Comparison of ENCODE assay signal across 8 cellular contexts in genomic region chr14:21894003-21894897, GRCh38.
A peak's percentile ranks its signal among the peaks of the same experiment; 100 is the strongest.
DNase-seq lines count a peak whose midpoint lies in the region; TF ChIP-seq lines count a peak whose summit lies in the region.

No MANE protein-coding gene starts in this region.

- H3K36me3 ChIP-seq in BE2C, result no peaks in the 10 kb centered on the region
- no peaks in the 10 kb centered on the region for H3K36me3 ChIP-seq in Karpas-422 (ENCODE audit: insufficient read depth, low read length)
- no peaks in the 10 kb centered on the region for H3K36me3 ChIP-seq in stomach
- H3K36me3 ChIP-seq in esophagus squamous epithelium, result no peaks in the 10 kb centered on the region

- H3K79me2 ChIP-seq in Karpas-422 (ENCODE audit: low read length), result no peaks in the 10 kb centered on the region

- no peak overlapping the region for H3K4me2 ChIP-seq in Karpas-422 (ENCODE audit: low read depth, low read length, poor library complexity, severe bottlenecking)

- H3K9me3 ChIP-seq in BE2C (no peaks in the 10 kb centered on the region), Karpas-422 (ENCODE audit: low read length) (no peaks in the 10 kb centered on the region), stomach (no peaks in the 10 kb centered on the region), esophagus squamous epithelium (no peaks in the 10 kb centered on the region)

- H3K4me1 ChIP-seq in BE2C (no peaks in the 10 kb centered on the region), Karpas-422 (ENCODE audit: low read length) (no peaks in the 10 kb centered on the region), stomach (no peaks in the 10 kb centered on the region), esophagus squamous epithelium (no peaks in the 10 kb centered on the region)

- H3K27me3 ChIP-seq in BE2C (no peaks in the 10 kb centered on the region), Karpas-422 (ENCODE audit: low read length) (no peaks in the 10 kb centered on the region), stomach (no peaks in the 10 kb centered on the region), esophagus squamous epithelium (no peaks in the 10 kb centered on the region)

- TF ChIP-seq CTCF in BE2C (IDR thresholded peaks at IDR 0.05; ENCODE audit: low read depth, low read length) (peak; percentile 55), stomach (IDR thresholded peaks at IDR 0.05) (peak in 3 of 7 experiments; percentile 6 to 35 (median 7)), esophagus squamous epithelium (IDR thresholded peaks at IDR 0.05) (peak in 1 of 6 experiments; percentile 11)

- no peak overlapping the region for H2AFZ ChIP-seq in Karpas-422 (ENCODE audit: low read length)

- no peaks in the 10 kb centered on the region for H4K20me1 ChIP-seq in Karpas-422 (ENCODE audit: insufficient read depth, low read depth, low read length)

- H3K27ac ChIP-seq in Karpas-422 (ENCODE audit: low read length) (no peak overlapping the region), stomach (no peak overlapping the region), esophagus squamous epithelium (no peak overlapping the region)

- no peak overlapping the region for H3K9ac ChIP-seq in Karpas-422 (ENCODE audit: low read length)

- TF ChIP-seq EP300 in stomach (IDR thresholded peaks at IDR 0.05), result no peak

- H3K4me3 ChIP-seq in BE2C (ENCODE audit: low read depth, low read length) (no peak overlapping the region), Karpas-422 (ENCODE audit: low read length) (no peak overlapping the region), stomach (no peak overlapping the region), esophagus squamous epithelium (no peak overlapping the region)

- WGBS in stomach, 5 donors, result 43 to 52% (median 46%) methylated on average over 13 of the region's 13 CpGs
- 37 to 47% methylated on average over 10 to 13 of the region's 13 CpGs for WGBS in esophagus squamous epithelium, 2 donors

- intact Hi-C loops in stomach (cut with DNase I; ENCODE audit: low total_unique reads), result no loop called here
- intact Hi-C loops in esophagus squamous epithelium (cut with DNase I), result no loop called here

- DNase-seq in BE2C (peak; percentile 22), Karpas-422 (peak; percentile 76), iPS-NIHi7 (ENCODE audit: extremely low spot score) (peak; percentile 26), stomach (peak; percentile 38), GOT3 (lab: John Stamatoyannopoulos, UW) (no peak), kidney tubule cell (ENCODE audit: low spot score) (no peak), esophagus squamous epithelium (lab: John Stamatoyannopoulos, UW) (no peak)
- DNase-seq in activated T-cell treated with anti-CD3 and anti-CD28 coated beads, Interleukin-2, amount 50 U/mL, for 1 hour, result peak; percentile 55

- no peak for TF ChIP-seq POLR2A in stomach (IDR thresholded peaks at IDR 0.05)
- no peak for TF ChIP-seq POLR2A in esophagus squamous epithelium (IDR thresholded peaks at IDR 0.05)

- H3K9me2 ChIP-seq in Karpas-422 (replicated peaks; ENCODE audit: insufficient read depth, low read length), result no peaks in the 10 kb centered on the region

Comparison
In these comparisons a context has a peak if more than half of its experiments do, and no peak if none do; other contexts are left out.
1. DNase-seq: peak in BE2C (single experiment), Karpas-422 (single experiment), activated T-cell treated with anti-CD3 and anti-CD28 coated beads, Interleukin-2, amount 50 U/mL, for 1 hour (single experiment), iPS-NIHi7 (single experiment) and stomach (single experiment); none in GOT3 (single experiment), kidney tubule cell (single experiment) and esophagus squamous epithelium (single experiment).